In the genomic region with DNA sequence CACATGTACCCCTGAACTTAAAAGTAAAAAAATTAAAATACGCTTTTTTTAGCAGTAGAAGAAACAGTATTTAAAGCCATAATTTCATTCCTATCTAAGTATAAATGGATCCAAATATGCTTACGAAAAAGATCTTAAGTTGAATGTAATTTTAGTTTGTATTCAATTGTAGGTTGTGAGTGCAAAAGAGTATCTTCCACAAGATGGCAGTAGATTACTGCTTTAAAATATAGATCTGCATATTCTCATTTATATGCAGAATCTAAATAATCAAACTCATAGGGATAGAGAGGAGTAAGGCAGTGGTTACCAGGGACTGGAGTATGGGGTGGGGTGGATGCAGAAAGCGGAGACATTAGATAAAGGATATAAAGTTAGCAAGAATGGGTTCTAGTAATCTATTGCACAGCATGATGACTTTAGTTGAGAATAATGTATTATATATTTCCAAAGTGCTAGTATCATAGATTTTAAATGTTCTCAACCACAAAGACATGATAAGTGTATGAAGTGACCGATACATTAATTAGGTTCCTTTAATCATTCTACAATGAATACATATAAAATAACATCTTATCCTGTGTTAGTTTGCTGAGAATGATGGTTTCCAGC, we compare ENCODE assay signal across 10 cellular contexts. TPM values are rescaled to one million over a fixed set of nuclear protein-coding genes. Genes with fewer than 3 reads are reported as not detected.
DNase-seq lines count a peak whose midpoint lies in the region; ATAC-seq and TF ChIP-seq lines count a peak whose summit lies in the region.
"Had no signal": no experiment of that assay in that cellular context is flagged by ENCODE, and none has a peak within 500 bp of the region (broad histone marks: within the 10 kb centered on the region; RNA-seq: fewer than 3 reads in every experiment).

No MANE protein-coding gene starts in this region.

- intact Hi-C loops in Panc1 (cut with micrococcal nuclease; ENCODE audit: unreplicated experiment): no loop called here

- H3K27ac ChIP-seq in Panc1 (ENCODE audit: low read length): no peak overlapping the region

- no peaks in the 10 kb centered on the region for H3K4me1 ChIP-seq in Panc1 (ENCODE audit: control insufficient read depth, insufficient read depth, low read length)

- H3K4me3 ChIP-seq in GM12864 (ENCODE audit: low read depth, low read length) (no peak overlapping the region), Panc1 (ENCODE audit: low read depth in 2 of 2, low read length in 2 of 2) (no peak overlapping the region), fibroblast of the aortic adventitia (ENCODE audit: low read depth, low read length) (no peak overlapping the region)

- H3K27me3 ChIP-seq in Panc1 (ENCODE audit: control insufficient read depth, insufficient read depth, low read length): no peaks in the 10 kb centered on the region; the same call in none of the 2 replicates

- no peak overlapping the region for H3K4me3 Mint-ChIP-seq in WTC11
- H3K4me3 Mint-ChIP-seq: central memory CD8-positive, alpha-beta T cell had no signal

- H3K27me3 Mint-ChIP-seq in WTC11 (ENCODE audit: low read depth): peaks cover 11% of the 10 kb centered on the region

- peaks cover 26% of the 10 kb centered on the region for H3K9me3 Mint-ChIP-seq in WTC11
- H3K9me3 Mint-ChIP-seq: central memory CD8-positive, alpha-beta T cell had no signal

- in situ Hi-C loops in Panc1 (cut with HindIII; ENCODE audit: low pct_unique_long_range_greater_than_20kb, low sequenced_read_pairs): no loop called here

- peak; percentile 35 for TF ChIP-seq CTCF in GM12864 (IDR thresholded peaks at IDR 0.05; ENCODE audit: low read depth, low read length, missing control alignments)
- peak; percentile 58; the same call in 1 of the 2 replicates for TF ChIP-seq CTCF in Panc1 (IDR thresholded peaks at IDR 0.05)
- TF ChIP-seq CTCF in fibroblast of the aortic adventitia (IDR thresholded peaks at IDR 0.05; ENCODE audit: insufficient read depth, low read length): peak; percentile 48
- TF ChIP-seq CTCF in WTC11 (IDR thresholded peaks at IDR 0.05): no peak

- no TSS peak for BruUV-seq in Panc1 (replicated peaks; lab: Mats Ljungman, UMichigan)

- ATAC-seq in Panc1: no peak
- ATAC-seq in WTC11: no peak
- no peak for ATAC-seq in HG03097 (IDR thresholded peaks at IDR 0.05; ENCODE audit: low FRiP score, unreplicated experiment)
- no peak for ATAC-seq in GM21390 (IDR thresholded peaks at IDR 0.05; ENCODE audit: unreplicated experiment)

- POLR2A ChIA-PET in Panc1 (lab: Charles Lee): no interaction called here
- POLR2A ChIA-PET in WTC11 (lab: Charles Lee): no interaction called here

- no peaks in the 10 kb centered on the region for H3K36me3 ChIP-seq in Panc1 (ENCODE audit: control insufficient read depth, insufficient read depth, low read length)

- CTCF ChIA-PET in Panc1 (lab: Charles Lee) (no interaction called here), WTC11 (lab: Charles Lee) (no interaction called here)

- DNase-seq in A172 (ENCODE audit: low spot score): peak; percentile 19
- DNase-seq in GM12864 (ENCODE audit: low read depth): no peak
- DNase-seq in Panc1 (ENCODE audit: low read depth, low spot score): no peak
- peak; percentile 23 for DNase-seq in fibroblast of the aortic adventitia (ENCODE audit: low read depth)
- no peak for DNase-seq in WTC11 (ENCODE audit: low spot score)
- DNase-seq in NCI-H446 treated with DMSO at 0.1 percent for 48 hours (lab: John Stamatoyannopoulos, UW): no peak
- DNase-seq: NCI-H187 treated with DMSO at 0.1 percent for 48 hours had no signal

- no peaks in the 10 kb centered on the region for H3K9me3 ChIP-seq in Panc1 (ENCODE audit: control insufficient read depth, insufficient read depth, low read depth, low read length)

- H3K27ac Mint-ChIP-seq in WTC11: no peak overlapping the region

- H3K4me1 Mint-ChIP-seq in WTC11: no peaks in the 10 kb centered on the region
- H3K4me1 Mint-ChIP-seq: central memory CD8-positive, alpha-beta T cell had no signal

- peaks cover 14% of the 10 kb centered on the region for H3K36me3 Mint-ChIP-seq in WTC11

TF ChIP-seq in WTC11, 78 proteins besides CTCF, POLR2A, EP300 and RAD21:
- TF ChIP-seq, protein P1, sequence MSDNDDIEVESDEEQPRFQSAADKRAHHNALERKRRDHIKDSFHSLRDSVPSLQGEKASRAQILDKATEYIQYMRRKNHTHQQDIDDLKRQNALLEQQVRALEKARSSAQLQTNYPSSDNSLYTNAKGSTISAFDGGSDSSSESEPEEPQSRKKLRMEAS (CRISPR knock-in tag; IDR thresholded peaks at IDR 0.05): no peak
- TF ChIP-seq JAZF1 (CRISPR knock-in tag; IDR thresholded peaks at IDR 0.05) (no peak), CBFB (CRISPR knock-in tag; IDR thresholded peaks at IDR 0.05; ENCODE audit: low read depth) (no peak), NR3C1 (CRISPR knock-in tag; conservative IDR thresholded peaks at IDR 0.05; ENCODE audit: low read depth) (no peak)
- TF ChIP-seq, protein P2, sequence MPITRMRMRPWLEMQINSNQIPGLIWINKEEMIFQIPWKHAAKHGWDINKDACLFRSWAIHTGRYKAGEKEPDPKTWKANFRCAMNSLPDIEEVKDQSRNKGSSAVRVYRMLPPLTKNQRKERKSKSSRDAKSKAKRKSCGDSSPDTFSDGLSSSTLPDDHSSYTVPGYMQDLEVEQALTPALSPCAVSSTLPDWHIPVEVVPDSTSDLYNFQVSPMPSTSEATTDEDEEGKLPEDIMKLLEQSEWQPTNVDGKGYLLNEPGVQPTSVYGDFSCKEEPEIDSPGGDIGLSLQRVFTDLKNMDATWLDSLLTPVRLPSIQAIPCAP (CRISPR knock-in tag; IDR thresholded peaks at IDR 0.05): no peak
- TF ChIP-seq, protein P3, sequence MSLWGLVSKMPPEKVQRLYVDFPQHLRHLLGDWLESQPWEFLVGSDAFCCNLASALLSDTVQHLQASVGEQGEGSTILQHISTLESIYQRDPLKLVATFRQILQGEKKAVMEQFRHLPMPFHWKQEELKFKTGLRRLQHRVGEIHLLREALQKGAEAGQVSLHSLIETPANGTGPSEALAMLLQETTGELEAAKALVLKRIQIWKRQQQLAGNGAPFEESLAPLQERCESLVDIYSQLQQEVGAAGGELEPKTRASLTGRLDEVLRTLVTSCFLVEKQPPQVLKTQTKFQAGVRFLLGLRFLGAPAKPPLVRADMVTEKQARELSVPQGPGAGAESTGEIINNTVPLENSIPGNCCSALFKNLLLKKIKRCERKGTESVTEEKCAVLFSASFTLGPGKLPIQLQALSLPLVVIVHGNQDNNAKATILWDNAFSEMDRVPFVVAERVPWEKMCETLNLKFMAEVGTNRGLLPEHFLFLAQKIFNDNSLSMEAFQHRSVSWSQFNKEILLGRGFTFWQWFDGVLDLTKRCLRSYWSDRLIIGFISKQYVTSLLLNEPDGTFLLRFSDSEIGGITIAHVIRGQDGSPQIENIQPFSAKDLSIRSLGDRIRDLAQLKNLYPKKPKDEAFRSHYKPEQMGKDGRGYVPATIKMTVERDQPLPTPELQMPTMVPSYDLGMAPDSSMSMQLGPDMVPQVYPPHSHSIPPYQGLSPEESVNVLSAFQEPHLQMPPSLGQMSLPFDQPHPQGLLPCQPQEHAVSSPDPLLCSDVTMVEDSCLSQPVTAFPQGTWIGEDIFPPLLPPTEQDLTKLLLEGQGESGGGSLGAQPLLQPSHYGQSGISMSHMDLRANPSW (CRISPR knock-in tag; conservative IDR thresholded peaks at IDR 0.05; ENCODE audit: low read depth): no peak
- TF ChIP-seq, protein P4, sequence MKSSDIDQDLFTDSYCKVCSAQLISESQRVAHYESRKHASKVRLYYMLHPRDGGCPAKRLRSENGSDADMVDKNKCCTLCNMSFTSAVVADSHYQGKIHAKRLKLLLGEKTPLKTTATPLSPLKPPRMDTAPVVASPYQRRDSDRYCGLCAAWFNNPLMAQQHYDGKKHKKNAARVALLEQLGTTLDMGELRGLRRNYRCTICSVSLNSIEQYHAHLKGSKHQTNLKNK (CRISPR knock-in tag; IDR thresholded peaks at IDR 0.05): no peak
TF ChIP-seq in WTC11: peak in this region for 0.

RNA-seq across cellular contexts. Expression of a gene that starts 14.2 kb away (rescaled TPM):
- not detected in 2 replicates for total RNA-seq in A172 (2014; rRNA removed; shearing (Covaris generic))
- total RNA-seq in Panc1 (2021; ENCODE audit: unreplicated experiment) (not detected), fibroblast of the aortic adventitia (ENCODE audit: low replicate concordance) (not detected in 2 replicates), WTC11 (2021) (not detected in 3 replicates)
- not detected for polyA plus RNA-seq in Panc1 (2012; ENCODE audit: insufficient read length)

RNA-seq across cellular contexts. Expression of a gene that starts 23.0 kb away (rescaled TPM):
- not detected in 2 replicates for total RNA-seq in A172 (2014; rRNA removed; shearing (Covaris generic))
- not detected for total RNA-seq in Panc1 (2021; ENCODE audit: unreplicated experiment)
- polyA plus RNA-seq in Panc1 (2012; ENCODE audit: insufficient read length): not detected
- not detected in 2 replicates for total RNA-seq in fibroblast of the aortic adventitia (ENCODE audit: low replicate concordance)
- not detected in 3 replicates for total RNA-seq in WTC11 (2021)

RNA-seq across cellular contexts. Expression of a gene that starts 36.7 kb away (rescaled TPM):
- not detected in 2 replicates for total RNA-seq in A172 (2014; rRNA removed; shearing (Covaris generic))
- not detected for total RNA-seq in Panc1 (2021; ENCODE audit: unreplicated experiment)
- polyA plus RNA-seq in Panc1 (2012; ENCODE audit: insufficient read length): not detected
- not detected in 2 replicates for total RNA-seq in fibroblast of the aortic adventitia (ENCODE audit: low replicate concordance)
- not detected in 3 replicates for total RNA-seq in WTC11 (2021)

RNA-seq across cellular contexts. Expression of a gene that starts 36.7 kb away (rescaled TPM):
- total RNA-seq in A172 (2014; rRNA removed; shearing (Covaris generic)): not detected in 2 replicates
- total RNA-seq in Panc1 (2021; ENCODE audit: unreplicated experiment): not detected
- 0.07 TPM for polyA plus RNA-seq in Panc1 (2012; ENCODE audit: insufficient read length)
- total RNA-seq in fibroblast of the aortic adventitia (ENCODE audit: low replicate concordance): not detected in 2 replicates
- total RNA-seq in WTC11 (2021): not detected in 3 replicates

Comparison
In these comparisons a context has a peak if more than half of its experiments do, and no peak if none do; other contexts are left out.
1. DNase-seq: peak in A172 (single experiment) and fibroblast of the aortic adventitia (single experiment); none in GM12864 (single experiment), Panc1 (single experiment), WTC11 (single experiment) and NCI-H446 treated with DMSO at 0.1 percent for 48 hours (single experiment).